ENCODE assay signal across 8 cellular contexts in the genomic region with DNA sequence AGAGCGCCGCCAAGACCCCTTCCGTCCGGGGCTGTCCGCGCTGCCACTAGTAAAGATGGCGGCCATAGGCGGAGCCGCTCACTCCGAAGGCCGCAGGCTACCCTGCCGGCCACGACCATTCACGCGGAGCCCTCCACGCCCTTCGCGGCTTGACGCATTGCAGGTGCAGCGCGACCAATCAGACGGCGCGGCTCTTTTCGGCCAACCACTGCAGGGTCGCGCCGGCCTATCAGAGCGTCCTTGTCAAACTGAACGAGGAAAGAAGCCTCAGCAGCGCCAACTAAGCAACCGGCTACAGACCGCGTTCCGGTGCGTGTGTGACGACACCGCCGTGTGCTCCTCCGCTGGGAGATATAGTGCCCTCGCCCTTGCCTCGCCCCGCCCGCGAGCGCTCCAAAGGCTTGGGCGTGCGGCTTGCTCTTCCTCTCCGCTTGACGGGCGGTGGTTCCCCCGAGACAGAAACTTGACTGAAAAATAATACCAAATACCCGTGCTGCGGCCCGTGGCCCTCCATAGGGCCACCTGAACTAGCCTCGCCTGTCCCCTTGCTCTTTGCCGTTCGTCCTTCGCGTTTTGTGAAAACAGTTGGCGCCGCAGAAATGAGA. TPM values are rescaled to one million over a fixed set of nuclear protein-coding genes. Genes with fewer than 3 reads are reported as not detected.
DNase-seq lines count a peak whose midpoint lies in the region; ATAC-seq and TF ChIP-seq lines count a peak whose summit lies in the region.

No MANE protein-coding gene starts in this region.

- H3K4me1 ChIP-seq in spleen = peaks cover 17 to 38% (median 28%) of the 10 kb centered on the region in 6 donors

- DNase-seq in ACHN (peak; percentile 99), NCI-H2171 treated with DMSO at 0.1 percent for 48 hours (lab: John Stamatoyannopoulos, UW) (peak; percentile 99), inferior parietal cortex (ENCODE audit: extremely low spot score) (peak; percentile 99), spleen (peak; percentile 100)
- peak; percentile 98 for DNase-seq in central memory CD4-positive, alpha-beta T cell

- ATAC-seq in GM18861 (IDR thresholded peaks at IDR 0.05; ENCODE audit: unreplicated experiment) = peak; percentile 91
- ATAC-seq in HG03097 (IDR thresholded peaks at IDR 0.05; ENCODE audit: low FRiP score, unreplicated experiment) = peak; percentile 93

- H3K27ac ChIP-seq in VCaP (peak overlapping the region; percentile 98), spleen (peak overlapping the region; percentile 96 to 100 (median 99))

- H3K36me3 ChIP-seq in spleen = no peaks in the 10 kb centered on the region

- TF ChIP-seq POLR2A in spleen (IDR thresholded peaks at IDR 0.05) = peak; percentile 85 to 93 (median 90)

- H3K27me3 ChIP-seq in spleen (replicated peaks in 1 of 7) = no peaks in the 10 kb centered on the region

- H3K9me3 ChIP-seq in spleen = no peaks in the 10 kb centered on the region

- intact Hi-C loops in spleen (cut with DNase I; ENCODE audit: low total_unique reads) = no loop called here

- in situ Hi-C loops in ACHN (cut with HindIII; ENCODE audit: low pct_ligation_motif_present, low pct_unique_long_range_greater_than_20kb, low sequenced_read_pairs) = no loop called here

- peak overlapping the region; percentile 47 to 78 (median 50) for H3K4me3 ChIP-seq in spleen

- TF ChIP-seq CTCF in VCaP (conservative IDR thresholded peaks at IDR 0.05) (no peak), spleen (IDR thresholded peaks at IDR 0.05 in 8 of 11, conservative IDR thresholded peaks at IDR 0.05 in 3 of 11) (peak in 10 of 11 experiments; percentile 15 to 77 (median 54))

- WGBS in spleen, 5 donors = 0 to 1% (median 0%) methylated on average over 54 to 62 of the region's 62 CpGs

RNA-seq across cellular contexts. Expression of gene CALM1, which starts 13.6 kb away (rescaled TPM):
- 100 to 1,000 TPM; 294 to 483 (median 387) TPM for total RNA-seq in spleen
- 100 to 1,000 TPM; 188 to 292 (median 256) TPM for polyA plus RNA-seq in spleen

RNA-seq across cellular contexts. Expression of gene NRDE2, which starts 51.5 kb away (rescaled TPM):
- total RNA-seq in spleen = 10 to 100 TPM; 15.2 to 28.9 (median 22.4) TPM
- polyA plus RNA-seq in spleen = 10 to 100 TPM in 2 of 3 donors, 1 to 10 TPM in 1; 6.3 to 13.2 (median 11.3) TPM

Comparison
In these comparisons a context has a peak if more than half of its experiments do, and no peak if none do; other contexts are left out.
1. Peak in every context shown above with its lines: DNase-seq, ATAC-seq, H3K4me3 ChIP-seq and H3K27ac ChIP-seq.